1 cellular context compared by ENCODE assay signal in the genomic region with DNA sequence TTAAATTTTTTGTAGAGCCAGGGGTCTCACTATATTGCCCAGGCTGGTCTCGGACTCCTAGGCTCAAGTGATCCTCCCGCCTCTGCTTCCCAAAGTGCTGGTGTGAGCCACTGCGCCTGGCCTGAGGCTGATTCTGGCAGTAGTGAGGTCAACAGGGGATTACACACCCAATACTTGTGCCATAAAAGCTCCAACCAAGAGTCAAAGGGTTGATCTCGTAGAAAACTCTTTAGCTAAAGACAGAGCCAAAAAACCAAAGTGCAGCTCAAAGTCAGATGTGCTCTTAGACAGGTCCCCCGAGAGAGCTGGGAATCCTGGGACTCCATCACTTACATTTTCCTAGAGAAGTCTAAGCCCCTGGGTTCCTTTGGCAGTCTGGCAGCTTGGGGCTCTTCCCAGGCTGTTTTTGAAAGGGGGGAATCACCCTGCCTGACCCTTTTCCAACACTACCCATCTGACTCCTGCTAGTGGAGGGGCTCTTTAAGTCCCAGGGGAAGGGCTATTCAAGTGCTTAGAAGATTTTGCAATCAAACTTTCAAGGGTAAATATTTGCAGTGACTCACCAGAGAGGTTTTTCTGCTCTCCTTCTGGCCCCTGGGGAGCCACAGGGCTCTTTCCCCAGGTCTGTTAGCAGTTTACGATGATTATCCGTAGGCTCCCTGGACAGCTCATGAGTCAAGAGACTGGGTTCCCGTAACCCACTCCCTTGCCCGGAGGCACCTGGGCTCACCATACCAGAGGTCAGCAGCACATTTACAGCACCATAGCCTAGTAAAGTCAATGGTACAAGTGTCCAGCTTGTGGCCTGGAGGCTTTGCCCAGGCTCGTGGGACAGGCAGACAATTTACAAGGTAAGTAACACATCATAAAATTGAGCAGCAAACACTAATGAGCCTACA.
TF ChIP-seq lines count a peak whose summit lies in the region.

No MANE protein-coding gene starts in this region.

TF ChIP-seq in HepG2, 621 proteins besides CTCF, POLR2A, EP300 and RAD21 (continued from another document and continues in another):
- TF ChIP-seq, protein P1, sequence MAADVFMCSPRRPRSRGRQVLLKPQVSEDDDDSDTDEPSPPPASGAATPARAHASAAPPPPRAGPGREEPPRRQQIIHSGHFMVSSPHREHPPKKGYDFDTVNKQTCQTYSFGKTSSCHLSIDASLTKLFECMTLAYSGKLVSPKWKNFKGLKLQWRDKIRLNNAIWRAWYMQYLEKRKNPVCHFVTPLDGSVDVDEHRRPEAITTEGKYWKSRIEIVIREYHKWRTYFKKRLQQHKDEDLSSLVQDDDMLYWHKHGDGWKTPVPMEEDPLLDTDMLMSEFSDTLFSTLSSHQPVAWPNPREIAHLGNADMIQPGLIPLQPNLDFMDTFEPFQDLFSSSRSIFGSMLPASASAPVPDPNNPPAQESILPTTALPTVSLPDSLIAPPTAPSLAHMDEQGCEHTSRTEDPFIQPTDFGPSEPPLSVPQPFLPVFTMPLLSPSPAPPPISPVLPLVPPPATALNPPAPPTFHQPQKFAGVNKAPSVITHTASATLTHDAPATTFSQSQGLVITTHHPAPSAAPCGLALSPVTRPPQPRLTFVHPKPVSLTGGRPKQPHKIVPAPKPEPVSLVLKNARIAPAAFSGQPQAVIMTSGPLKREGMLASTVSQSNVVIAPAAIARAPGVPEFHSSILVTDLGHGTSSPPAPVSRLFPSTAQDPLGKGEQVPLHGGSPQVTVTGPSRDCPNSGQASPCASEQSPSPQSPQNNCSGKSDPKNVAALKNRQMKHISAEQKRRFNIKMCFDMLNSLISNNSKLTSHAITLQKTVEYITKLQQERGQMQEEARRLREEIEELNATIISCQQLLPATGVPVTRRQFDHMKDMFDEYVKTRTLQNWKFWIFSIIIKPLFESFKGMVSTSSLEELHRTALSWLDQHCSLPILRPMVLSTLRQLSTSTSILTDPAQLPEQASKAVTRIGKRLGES (CRISPR knock-in tag; IDR thresholded peaks at IDR 0.05; ENCODE audit: borderline replicate concordance) = no peak
- TF ChIP-seq NFE2L1 (CRISPR knock-in tag; IDR thresholded peaks at IDR 0.05; ENCODE audit: borderline replicate concordance) (no peak), TRIM24 (CRISPR knock-in tag; IDR thresholded peaks at IDR 0.05) (0 out of 2 replicates have a peak, but pooled peaks have one; percentile 53), HIVEP1 (CRISPR knock-in tag; IDR thresholded peaks at IDR 0.05) (no peak), SUZ12 (IDR thresholded peaks at IDR 0.05; ENCODE audit: low read depth, low read length) (no peak), ZNF879 (CRISPR knock-in tag; IDR thresholded peaks at IDR 0.05) (no peak), MEF2D (CRISPR knock-in tag; IDR thresholded peaks at IDR 0.05) (peak; percentile 45; the same call in 1 of the 2 replicates), ARHGAP35 (CRISPR knock-in tag; IDR thresholded peaks at IDR 0.05; ENCODE audit: borderline replicate concordance) (no peak), SKI (IDR thresholded peaks at IDR 0.05; ENCODE audit: partially characterized antibody) (peak; percentile 41), TOE1 (CRISPR knock-in tag; IDR thresholded peaks at IDR 0.05) (no peak), ZFY (CRISPR knock-in tag; IDR thresholded peaks at IDR 0.05) (peak; percentile 52), ZNF343 (CRISPR knock-in tag; IDR thresholded peaks at IDR 0.05) (peak; percentile 83; the same call in 1 of the 2 replicates), STAT5B (CRISPR knock-in tag; IDR thresholded peaks at IDR 0.05) (no peak), HHEX (CRISPR knock-in tag; IDR thresholded peaks at IDR 0.05) (no peak), ZNF703 (CRISPR knock-in tag; IDR thresholded peaks at IDR 0.05; ENCODE audit: borderline replicate concordance) (no peak), ZNF207 (IDR thresholded peaks at IDR 0.05; ENCODE audit: borderline replicate concordance) (no peak), PHB2 (IDR thresholded peaks at IDR 0.05; ENCODE audit: partially characterized antibody) (no peak), MXD3 (CRISPR knock-in tag; IDR thresholded peaks at IDR 0.05) (0 out of 2 replicates have a peak, but pooled peaks have one; percentile 67), KDM2A (CRISPR knock-in tag; IDR thresholded peaks at IDR 0.05; ENCODE audit: borderline replicate concordance, low read depth) (peak; percentile 63; the same call in 1 of the 2 replicates), ZNF326 (CRISPR knock-in tag; IDR thresholded peaks at IDR 0.05; ENCODE audit: borderline replicate concordance) (no peak), PRDM10 (CRISPR knock-in tag; IDR thresholded peaks at IDR 0.05; ENCODE audit: low read depth) (peak; percentile 75), PBX3 (CRISPR knock-in tag; IDR thresholded peaks at IDR 0.05; ENCODE audit: borderline replicate concordance) (no peak), ZBTB1 (CRISPR knock-in tag; IDR thresholded peaks at IDR 0.05; ENCODE audit: borderline replicate concordance) (no peak), ZBTB44 (CRISPR knock-in tag; IDR thresholded peaks at IDR 0.05) (no peak), ZNF33A (CRISPR knock-in tag; IDR thresholded peaks at IDR 0.05; ENCODE audit: borderline replicate concordance) (no peak), CC2D1A (CRISPR knock-in tag; IDR thresholded peaks at IDR 0.05) (no peak), GMEB2 (CRISPR knock-in tag; IDR thresholded peaks at IDR 0.05; ENCODE audit: low read depth) (no peak), POLR2G (IDR thresholded peaks at IDR 0.05; ENCODE audit: low read depth, low read length) (peak; percentile 78), ZNF784 (CRISPR knock-in tag; IDR thresholded peaks at IDR 0.05; ENCODE audit: borderline replicate concordance) (peak; percentile 50; the same call in 1 of the 2 replicates)
- TF ChIP-seq, protein P2, sequence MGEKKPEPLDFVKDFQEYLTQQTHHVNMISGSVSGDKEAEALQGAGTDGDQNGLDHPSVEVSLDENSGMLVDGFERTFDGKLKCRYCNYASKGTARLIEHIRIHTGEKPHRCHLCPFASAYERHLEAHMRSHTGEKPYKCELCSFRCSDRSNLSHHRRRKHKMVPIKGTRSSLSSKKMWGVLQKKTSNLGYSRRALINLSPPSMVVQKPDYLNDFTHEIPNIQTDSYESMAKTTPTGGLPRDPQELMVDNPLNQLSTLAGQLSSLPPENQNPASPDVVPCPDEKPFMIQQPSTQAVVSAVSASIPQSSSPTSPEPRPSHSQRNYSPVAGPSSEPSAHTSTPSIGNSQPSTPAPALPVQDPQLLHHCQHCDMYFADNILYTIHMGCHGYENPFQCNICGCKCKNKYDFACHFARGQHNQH (CRISPR knock-in tag; IDR thresholded peaks at IDR 0.05) = peak; percentile 84; the same call in 1 of the 2 replicates
- TF ChIP-seq, protein P3, sequence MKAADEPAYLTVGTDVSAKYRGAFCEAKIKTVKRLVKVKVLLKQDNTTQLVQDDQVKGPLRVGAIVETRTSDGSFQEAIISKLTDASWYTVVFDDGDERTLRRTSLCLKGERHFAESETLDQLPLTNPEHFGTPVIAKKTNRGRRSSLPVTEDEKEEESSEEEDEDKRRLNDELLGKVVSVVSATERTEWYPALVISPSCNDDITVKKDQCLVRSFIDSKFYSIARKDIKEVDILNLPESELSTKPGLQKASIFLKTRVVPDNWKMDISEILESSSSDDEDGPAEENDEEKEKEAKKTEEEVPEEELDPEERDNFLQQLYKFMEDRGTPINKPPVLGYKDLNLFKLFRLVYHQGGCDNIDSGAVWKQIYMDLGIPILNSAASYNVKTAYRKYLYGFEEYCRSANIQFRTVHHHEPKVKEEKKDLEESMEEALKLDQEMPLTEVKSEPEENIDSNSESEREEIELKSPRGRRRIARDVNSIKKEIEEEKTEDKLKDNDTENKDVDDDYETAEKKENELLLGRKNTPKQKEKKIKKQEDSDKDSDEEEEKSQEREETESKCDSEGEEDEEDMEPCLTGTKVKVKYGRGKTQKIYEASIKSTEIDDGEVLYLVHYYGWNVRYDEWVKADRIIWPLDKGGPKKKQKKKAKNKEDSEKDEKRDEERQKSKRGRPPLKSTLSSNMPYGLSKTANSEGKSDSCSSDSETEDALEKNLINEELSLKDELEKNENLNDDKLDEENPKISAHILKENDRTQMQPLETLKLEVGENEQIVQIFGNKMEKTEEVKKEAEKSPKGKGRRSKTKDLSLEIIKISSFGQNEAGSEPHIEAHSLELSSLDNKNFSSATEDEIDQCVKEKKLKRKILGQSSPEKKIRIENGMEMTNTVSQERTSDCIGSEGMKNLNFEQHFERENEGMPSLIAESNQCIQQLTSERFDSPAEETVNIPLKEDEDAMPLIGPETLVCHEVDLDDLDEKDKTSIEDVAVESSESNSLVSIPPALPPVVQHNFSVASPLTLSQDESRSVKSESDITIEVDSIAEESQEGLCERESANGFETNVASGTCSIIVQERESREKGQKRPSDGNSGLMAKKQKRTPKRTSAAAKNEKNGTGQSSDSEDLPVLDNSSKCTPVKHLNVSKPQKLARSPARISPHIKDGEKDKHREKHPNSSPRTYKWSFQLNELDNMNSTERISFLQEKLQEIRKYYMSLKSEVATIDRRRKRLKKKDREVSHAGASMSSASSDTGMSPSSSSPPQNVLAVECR (CRISPR knock-in tag; IDR thresholded peaks at IDR 0.05; ENCODE audit: borderline replicate concordance) = peak; percentile 74; the same call in 1 of the 2 replicates
- TF ChIP-seq, protein P4, sequence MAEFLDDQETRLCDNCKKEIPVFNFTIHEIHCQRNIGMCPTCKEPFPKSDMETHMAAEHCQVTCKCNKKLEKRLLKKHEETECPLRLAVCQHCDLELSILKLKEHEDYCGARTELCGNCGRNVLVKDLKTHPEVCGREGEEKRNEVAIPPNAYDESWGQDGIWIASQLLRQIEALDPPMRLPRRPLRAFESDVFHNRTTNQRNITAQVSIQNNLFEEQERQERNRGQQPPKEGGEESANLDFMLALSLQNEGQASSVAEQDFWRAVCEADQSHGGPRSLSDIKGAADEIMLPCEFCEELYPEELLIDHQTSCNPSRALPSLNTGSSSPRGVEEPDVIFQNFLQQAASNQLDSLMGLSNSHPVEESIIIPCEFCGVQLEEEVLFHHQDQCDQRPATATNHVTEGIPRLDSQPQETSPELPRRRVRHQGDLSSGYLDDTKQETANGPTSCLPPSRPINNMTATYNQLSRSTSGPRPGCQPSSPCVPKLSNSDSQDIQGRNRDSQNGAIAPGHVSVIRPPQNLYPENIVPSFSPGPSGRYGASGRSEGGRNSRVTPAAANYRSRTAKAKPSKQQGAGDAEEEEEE (CRISPR knock-in tag; IDR thresholded peaks at IDR 0.05; ENCODE audit: borderline replicate concordance) = no peak
